In the genomic region with DNA sequence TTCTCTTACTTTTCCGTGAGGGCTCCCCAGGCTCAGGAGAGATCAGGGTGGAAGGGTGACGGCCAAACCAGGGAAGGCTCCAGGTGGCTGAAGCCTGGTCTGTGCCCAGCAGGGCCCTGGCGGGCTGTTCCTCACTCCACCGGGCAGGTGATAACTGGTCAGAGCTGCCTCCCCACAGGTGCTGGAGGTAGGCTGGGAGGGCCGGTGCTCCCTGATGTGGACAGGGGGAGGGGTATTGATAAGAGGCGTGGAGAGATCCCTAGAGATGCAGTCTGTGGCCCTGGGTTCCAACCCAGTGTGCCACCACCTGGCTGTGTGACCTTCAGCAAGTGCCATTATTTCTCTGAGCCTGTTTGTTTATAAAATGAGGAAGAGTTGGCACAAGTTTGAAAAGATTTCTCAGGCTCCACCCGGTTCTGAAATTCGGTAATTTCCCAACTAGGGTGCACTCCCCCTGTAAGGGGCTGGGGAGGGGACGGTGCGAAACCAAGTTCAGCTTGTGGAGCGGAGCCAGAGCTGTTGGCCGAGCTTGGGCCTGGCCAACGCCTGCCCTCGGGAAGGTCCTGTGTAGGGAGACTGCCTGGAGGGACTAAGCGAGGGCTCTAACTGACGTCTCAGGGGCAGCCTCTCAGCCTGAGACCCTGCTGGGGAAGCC, we compare ENCODE assay signal across 9 cellular contexts. TPM values are rescaled to one million over a fixed set of nuclear protein-coding genes. Genes with fewer than 3 reads are reported as not detected.
DNase-seq lines count a peak whose midpoint lies in the region; ATAC-seq and TF ChIP-seq lines count a peak whose summit lies in the region.
"Had no signal": no experiment of that assay in that cellular context is flagged by ENCODE, and none has a peak within 500 bp of the region (broad histone marks: within the 10 kb centered on the region; RNA-seq: fewer than 3 reads in every experiment).

No MANE protein-coding gene starts in this region.

- H3K4me1 ChIP-seq in thymus (ENCODE audit: control insufficient read depth, insufficient read depth, low read length) = peaks cover 18% of the 10 kb centered on the region

- TF ChIP-seq CTCF in GM06990 (IDR thresholded peaks at IDR 0.05; ENCODE audit: insufficient read depth, low read length, poor library complexity, severe bottlenecking) (no peak), LNCaP clone FGC (IDR thresholded peaks at IDR 0.05; ENCODE audit: control insufficient read depth, extremely low read depth, insufficient read depth) (no peak), brain microvascular endothelial cell (IDR thresholded peaks at IDR 0.05; ENCODE audit: low read depth, low read length, missing control alignments) (no peak)

- ATAC-seq in left lobe of liver (peak; percentile 26), GM19467 (IDR thresholded peaks at IDR 0.05; ENCODE audit: unreplicated experiment) (no peak), HG02588 (IDR thresholded peaks at IDR 0.05; ENCODE audit: unreplicated experiment) (no peak)

- H3K27ac ChIP-seq in brain microvascular endothelial cell (peak overlapping the region; percentile 79), thymus (ENCODE audit: low read depth) (no peak overlapping the region)

- H3K36me3 ChIP-seq in GM06990 (ENCODE audit: control insufficient read depth, insufficient read depth, low read length) (no peaks in the 10 kb centered on the region), brain microvascular endothelial cell (replicated peaks) (no peaks in the 10 kb centered on the region), thymus (ENCODE audit: control insufficient read depth, insufficient read depth) (peaks cover 11% of the 10 kb centered on the region)

- H3K27me3 ChIP-seq in GM06990 (replicated peaks; ENCODE audit: control insufficient read depth, insufficient read depth, low read length) (no peaks in the 10 kb centered on the region), brain microvascular endothelial cell (replicated peaks) (no peaks in the 10 kb centered on the region), thymus (ENCODE audit: control insufficient read depth, insufficient read depth) (peaks cover 10% of the 10 kb centered on the region)

- DNase-seq in GM06990 (ENCODE audit: extremely low read depth, insufficient read length) (no peak), LNCaP clone FGC (ENCODE audit: low read depth) (no peak), brain microvascular endothelial cell (no peak), left lobe of liver (ENCODE audit: low spot score) (no peak)
- no peak for DNase-seq in stimulated activated CD4-positive, alpha-beta T cell treated with anti-CD3 and anti-CD28 coated beads, Interleukin-15, amount 100 ng/mL, for 24 hours

- 39% methylated on average over 16 of the region's 16 CpGs for WGBS in thymus

- in situ Hi-C loops in brain microvascular endothelial cell (cut with HindIII; ENCODE audit: low pct_ligation_motif_present, low sequenced_read_pairs) = no loop called here

- H3K4me3 ChIP-seq in GM06990 (replicated peaks; ENCODE audit: low read depth, low read length) (peak overlapping the region; percentile 68), LNCaP clone FGC (ENCODE audit: low read depth, low read length) (peak overlapping the region; percentile 83), brain microvascular endothelial cell (ENCODE audit: low read depth, low read length) (peak overlapping the region; percentile 68), thymus (ENCODE audit: low read length) (peak overlapping the region; percentile 62)

- no peaks in the 10 kb centered on the region for H3K9me3 ChIP-seq in thymus (ENCODE audit: control insufficient read depth)

RNA-seq across cellular contexts. Expression of gene NR4A1, which starts 1.0 kb away (rescaled TPM):
- total RNA-seq in left lobe of liver = 5.4 TPM
- polyA plus RNA-seq in thymus = 106 TPM

RNA-seq across cellular contexts. Expression of gene ATG101, which starts 19.5 kb away (rescaled TPM):
- 18.0 TPM for total RNA-seq in left lobe of liver
- 36.7 TPM for polyA plus RNA-seq in thymus

RNA-seq across cellular contexts. Expression of gene SMIM41, which starts 29.3 kb away (rescaled TPM):
- total RNA-seq in left lobe of liver = not detected
- 0.14 TPM for polyA plus RNA-seq in thymus
- total RNA-seq: SK-MEL-5 had no signal

RNA-seq across cellular contexts. Expression of gene TAMALIN, which starts 43.5 kb away (rescaled TPM):
- 5.5 TPM for total RNA-seq in left lobe of liver
- 47.4 TPM for polyA plus RNA-seq in thymus
